ENCODE assay signal across 1 cellular context in the genomic region with DNA sequence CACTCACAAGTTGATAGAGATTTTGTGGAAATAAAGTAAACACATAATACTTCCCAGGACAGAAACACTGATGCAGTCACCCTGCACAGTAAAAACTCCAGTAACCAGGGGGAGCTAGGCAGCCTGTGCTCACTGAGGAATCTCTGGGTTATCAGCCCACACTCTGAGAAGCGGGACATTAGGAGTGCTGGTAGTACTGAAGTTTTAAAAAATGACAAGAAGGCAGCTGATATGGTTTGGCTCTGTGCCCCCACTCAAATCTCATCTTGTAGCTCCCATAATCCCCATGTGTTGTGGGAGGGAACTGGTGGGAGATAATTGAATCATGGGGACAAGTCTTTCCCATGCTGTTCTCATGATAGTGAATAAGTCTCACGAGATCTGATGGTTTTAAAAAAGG.
TF ChIP-seq lines count a peak whose summit lies in the region.

No MANE protein-coding gene starts in this region.

TF ChIP-seq in GM23338, 12 proteins besides CTCF, POLR2A, EP300 and RAD21 (continued from another document):
- TF ChIP-seq ZNF462 (CRISPR knock-in tag; IDR thresholded peaks at IDR 0.05) (no peak), NANOG (IDR thresholded peaks at IDR 0.05; ENCODE audit: borderline replicate concordance) (no peak), JUNB (IDR thresholded peaks at IDR 0.05; ENCODE audit: unreplicated experiment) (no peak), REST (IDR thresholded peaks at IDR 0.05; ENCODE audit: unreplicated experiment) (no peak), STAT1 (IDR thresholded peaks at IDR 0.05; ENCODE audit: unreplicated experiment) (no peak), EZH2 (IDR thresholded peaks at IDR 0.05; ENCODE audit: low read depth, unreplicated experiment) (no peak), ETS1 (IDR thresholded peaks at IDR 0.05) (no peak), ZNF114 (CRISPR knock-in tag; IDR thresholded peaks at IDR 0.05) (no peak)
